In the genomic region with DNA sequence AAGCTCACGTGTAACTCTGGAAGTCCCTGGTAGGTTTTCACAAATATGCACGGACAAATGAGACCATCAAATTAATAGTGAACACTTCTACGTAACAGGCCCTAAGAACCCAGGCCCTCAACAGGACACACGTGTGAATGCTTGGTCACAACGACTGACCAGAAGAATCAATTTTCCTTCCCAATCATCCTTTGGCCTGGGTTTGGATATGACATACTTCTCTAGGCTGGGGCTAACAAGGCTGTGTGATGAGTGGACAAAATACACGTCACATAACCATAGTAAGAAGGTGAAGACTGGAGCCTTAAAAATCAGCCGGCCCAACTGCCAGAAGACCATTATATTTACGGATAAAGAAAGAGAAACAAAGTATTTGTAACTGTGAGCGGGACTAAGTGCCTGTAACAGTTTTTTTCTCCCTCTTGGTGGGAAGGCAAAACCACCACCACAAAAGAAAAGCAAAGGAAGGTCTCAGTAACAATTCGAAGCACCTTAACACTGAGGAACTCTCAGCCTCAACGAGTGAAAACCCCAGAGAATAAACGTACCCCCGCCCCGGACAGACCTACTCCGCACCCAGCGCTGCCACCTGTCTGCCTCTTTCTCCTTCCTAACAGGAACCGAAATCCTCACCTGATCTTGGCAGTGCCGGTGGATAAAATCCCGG, we compare ENCODE assay signal across 8 cellular contexts. TPM values are rescaled to one million over a fixed set of nuclear protein-coding genes. Genes with fewer than 3 reads are reported as not detected.
A peak's percentile ranks its signal among the peaks of the same experiment; 100 is the strongest.
DNase-seq lines count a peak whose midpoint lies in the region; ATAC-seq and TF ChIP-seq lines count a peak whose summit lies in the region.

No MANE protein-coding gene starts in this region.

- no peak for TF ChIP-seq POLR2A in testis (IDR thresholded peaks at IDR 0.05)

- H3K27me3 ChIP-seq in KMS-11 (ENCODE audit: insufficient read depth, low read depth) (no peaks in the 10 kb centered on the region), brain microvascular endothelial cell (replicated peaks) (no peaks in the 10 kb centered on the region), left lung (no peaks in the 10 kb centered on the region), testis (no peaks in the 10 kb centered on the region)

- peak; percentile 23 for ATAC-seq in Right ventricle myocardium superior (ENCODE audit: poor library complexity)
- peak; percentile 8 for ATAC-seq in left lung
- no peak for ATAC-seq in GM19324 (IDR thresholded peaks at IDR 0.05; ENCODE audit: low FRiP score, unreplicated experiment)

- H3K27ac ChIP-seq in KMS-11 (peak overlapping the region; percentile 98), brain microvascular endothelial cell (peak overlapping the region; percentile 94), left lung (peak overlapping the region; percentile 85 to 100), testis (peak overlapping the region; percentile 86 to 97)

- in situ Hi-C loops in brain microvascular endothelial cell (cut with HindIII; ENCODE audit: low pct_ligation_motif_present, low sequenced_read_pairs): loop anchor here (25.0 kb wide), 2 partner anchors 186 to 536 kb away; partner anchors contain the start of gene EPHX1

- WGBS in testis, 2 donors: 0 to 1% methylated on average over 16 to 19 of the region's 19 CpGs

- H3K4me1 ChIP-seq in KMS-11 (ENCODE audit: low read depth, poor library complexity, severe bottlenecking) (peaks cover 62% of the 10 kb centered on the region), left lung (peaks cover 13 to 82% of the 10 kb centered on the region in 2 donors), testis (peaks cover 5% of the 10 kb centered on the region)

- no peak for DNase-seq in Right ventricle myocardium superior
- DNase-seq in cardiac septum (ENCODE audit: low spot score): no peak
- peak; percentile 22 for DNase-seq in brain microvascular endothelial cell
- DNase-seq in left lung: no peak
- no peak for DNase-seq in testis
- DNase-seq in GF-D8 (lab: John Stamatoyannopoulos, UW): no peak

- H3K9me3 ChIP-seq in left lung (no peaks in the 10 kb centered on the region), testis (no peaks in the 10 kb centered on the region)

- intact Hi-C loops in Right ventricle myocardium superior (cut with DNase I): loop anchor here (10.0 kb wide), 1 partner anchor 126 kb away; no protein-coding TSS in a partner anchor
- intact Hi-C loops in cardiac septum (cut with DNase I): loop anchor here (1.0 to 5.0 kb wide), 2 partner anchors 65 to 346 kb away; partner anchors contain the start of gene ENAH
- intact Hi-C loops in left lung (cut with DNase I): no loop called here
- intact Hi-C loops in testis (cut with DNase I; ENCODE audit: low total_unique reads): no loop called here

- H3K36me3 ChIP-seq in KMS-11 (ENCODE audit: insufficient read depth): no peaks in the 10 kb centered on the region; the same call in 1 of the 2 replicates
- H3K36me3 ChIP-seq in brain microvascular endothelial cell (replicated peaks): peaks cover 11% of the 10 kb centered on the region
- H3K36me3 ChIP-seq in left lung: peaks cover 0 to 14% of the 10 kb centered on the region in 2 donors
- no peaks in the 10 kb centered on the region for H3K36me3 ChIP-seq in testis (ENCODE audit: low read depth, missing control alignments)

- H3K4me3 ChIP-seq in KMS-11 (IDR thresholded peaks at IDR 0.05; ENCODE audit: insufficient read depth, low read depth, low read length): no peak overlapping the region
- H3K4me3 ChIP-seq in brain microvascular endothelial cell (ENCODE audit: low read depth, low read length): peak overlapping the region; percentile 95
- peak overlapping the region; percentile 79 to 80 for H3K4me3 ChIP-seq in left lung
- peak overlapping the region; percentile 89 to 93 for H3K4me3 ChIP-seq in testis

- peak overlapping the region; percentile 50 for H2AFZ ChIP-seq in KMS-11 (ENCODE audit: low read depth)

- no peaks in the 10 kb centered on the region; the same call in 1 of the 2 replicates for H4K20me1 ChIP-seq in KMS-11 (ENCODE audit: insufficient read depth)

- H3K9ac ChIP-seq in KMS-11: peak overlapping the region; percentile 83

- TF ChIP-seq CTCF in KMS-11 (conservative IDR thresholded peaks at IDR 0.05; ENCODE audit: low read depth, low read length) (no peak), brain microvascular endothelial cell (IDR thresholded peaks at IDR 0.05; ENCODE audit: low read depth, low read length, missing control alignments) (no peak), left lung (IDR thresholded peaks at IDR 0.05) (no peak), testis (IDR thresholded peaks at IDR 0.05) (no peak)

- peaks cover 55% of the 10 kb centered on the region for H3K79me2 ChIP-seq in KMS-11 (ENCODE audit: insufficient read depth, low read depth)

- peak overlapping the region; percentile 95 for H3K4me2 ChIP-seq in KMS-11

RNA-seq across cellular contexts. Expression of gene SDE2, which starts 0.5 kb away (rescaled TPM):
- total RNA-seq in Right ventricle myocardium superior (9.4 TPM), cardiac septum (14.6 TPM), left lung (10 to 100 TPM; 15.8 to 17.1 TPM), testis (10 to 100 TPM; 22.4 to 23.9 TPM)
- 17.9 TPM for polyA plus RNA-seq in testis (ENCODE audit: insufficient read depth, low read depth, low replicate concordance)

RNA-seq across cellular contexts. Expression of gene LEFTY2, which starts 57.7 kb away (rescaled TPM):
- 0.24 TPM for total RNA-seq in Right ventricle myocardium superior
- 0.65 TPM for total RNA-seq in cardiac septum
- total RNA-seq in left lung: under 1 TPM in 1 of 2 donors, not detected in 1; 0.17 TPM
- 1 to 10 TPM; 4.2 to 4.7 TPM for total RNA-seq in testis
- 10.0 TPM for polyA plus RNA-seq in testis (ENCODE audit: insufficient read depth, low read depth, low replicate concordance)

Comparison
In these comparisons a context has a peak if more than half of its experiments do, and no peak if none do; other contexts are left out.
1. intact Hi-C loops: an anchor here in Right ventricle myocardium superior (10.0 kb wide) and cardiac septum (1.0 to 5.0 kb wide); none called in left lung and testis.